ENCODE assay signal across 13 cellular contexts in genomic region chr4:85369703-85370380, GRCh38.
DNase-seq lines count a peak whose midpoint lies in the region; ATAC-seq, FAIRE-seq and TF ChIP-seq lines count a peak whose summit lies in the region.
"Had no signal": no experiment of that assay in that cellular context is flagged by ENCODE, and none has a peak within 500 bp of the region (broad histone marks: within the 10 kb centered on the region; RNA-seq: fewer than 3 reads in every experiment).

No MANE protein-coding gene starts in this region.

- H3K27ac ChIP-seq in BLaER1 (no peak overlapping the region), K562 (ENCODE audit: extremely low read depth, low read depth, low read length) (no peak overlapping the region)
- H3K27ac ChIP-seq: ascending aorta, prostate gland, upper lobe of right lung had no signal

- no peak for TF ChIP-seq POLR2A in K562 (conservative IDR thresholded peaks at IDR 0.05)

- POLR2A ChIA-PET in K562 (lab: Yijun Ruan, JAX), result no interaction called here

- no peak overlapping the region for H3K9ac ChIP-seq in BLaER1
- H3K9ac ChIP-seq in K562 (ENCODE audit: insufficient read depth in 1 of 2, low read depth in 2 of 2, low read length in 2 of 2), result no peak overlapping the region

- DNase-seq in K562 (ENCODE audit: extremely low read depth in 1 of 4, low spot score in 3 of 4) (no peak), SKM-1 (lab: John Stamatoyannopoulos, UW; ENCODE audit: unreplicated experiment) (no peak), NCI-H1694 (lab: John Stamatoyannopoulos, UW) (no peak), Right ventricle myocardium inferior (ENCODE audit: missing footprints) (no peak)
- DNase-seq in activated naive CD4-positive, alpha-beta T cell (lab: John Stamatoyannopoulos, UW), result no peak
- DNase-seq: effector CD4-positive, alpha-beta T cell; upper lobe of right lung had no signal

- peaks cover 27% of the 10 kb centered on the region for H3K4me1 ChIP-seq in BLaER1
- H3K4me1 ChIP-seq in K562 (replicated peaks in 1 of 2; ENCODE audit: control insufficient read depth in 2 of 2, insufficient read depth in 2 of 2, low read length in 2 of 2), result no peaks in the 10 kb centered on the region
- H3K4me1 ChIP-seq: ascending aorta, prostate gland, upper lobe of right lung had no signal

- in situ Hi-C loops in K562 (cut with MboI), result no loop called here

- TF ChIP-seq RAD21 in K562 (CRISPR knock-in tag; conservative IDR thresholded peaks at IDR 0.05 in 1 of 2, IDR thresholded peaks at IDR 0.05 in 1 of 2), result no peak

- 2% methylated on average over 7 of the region's 7 CpGs for WGBS in K562 (ENCODE audit: insufficient coverage, low coverage, missing lambda C conversion rate)

- H3K27me3 ChIP-seq in BLaER1, result no peaks in the 10 kb centered on the region
- H3K27me3 ChIP-seq in K562 (ENCODE audit: control insufficient read depth in 2 of 2, insufficient read depth in 2 of 2, low read length in 2 of 2), result no peaks in the 10 kb centered on the region
- H3K27me3 ChIP-seq: ascending aorta, upper lobe of right lung had no signal

- TF ChIP-seq CTCF in K562 (IDR thresholded peaks at IDR 0.05 in 2 of 3, conservative IDR thresholded peaks at IDR 0.05 in 1 of 3; ENCODE audit: insufficient read depth in 2 of 3, low read depth in 1 of 3, low read length in 3 of 3), result no peak

- CTCF ChIA-PET in K562 (lab: Yijun Ruan, JAX; ENCODE audit: low intra/inter-chr PET ratio), result interaction anchor here (1.0 kb wide), 1 partner anchor 600 kb away, joined by 3 read pairs; no protein-coding TSS in a partner anchor

- peak overlapping the region; percentile 55 for H3K4me2 ChIP-seq in BLaER1
- no peak overlapping the region for H3K4me2 ChIP-seq in K562 (ENCODE audit: insufficient read depth, low read length)

- no peak for FAIRE-seq in K562 (lab: Jason Lieb, UNC)

- no peak overlapping the region for H2AFZ ChIP-seq in K562 (ENCODE audit: low read depth, low read length)

- BruUV-seq in K562 (replicated peaks; lab: Mats Ljungman, UMichigan), result no TSS peak

- H3K79me2 ChIP-seq in K562 (ENCODE audit: control insufficient read depth, insufficient read depth, low read length), result no peaks in the 10 kb centered on the region

- no peak overlapping the region for H3K4me3 ChIP-seq in BLaER1
- H3K4me3 ChIP-seq in K562, result no peak overlapping the region
- H3K4me3 ChIP-seq: ascending aorta, prostate gland, upper lobe of right lung had no signal

- peak; percentile 17 for ATAC-seq in GM19328 (IDR thresholded peaks at IDR 0.05; ENCODE audit: unreplicated experiment)
- peak; percentile 8 for ATAC-seq in HG03159 (IDR thresholded peaks at IDR 0.05; ENCODE audit: unreplicated experiment)
- no peak for ATAC-seq in K562
- ATAC-seq in Right ventricle myocardium inferior, result no peak
- ATAC-seq: activated T-helper 17 cell treated with anti-CD3 and anti-CD28 coated beads, Interleukin-2, amount 50 U/mL, for 72 hours had no signal

- intact Hi-C loops in K562 (cut with micrococcal nuclease) (loop anchor here (1.0 kb wide), 2 partner anchors 223 to 286 kb away; no protein-coding TSS in a partner anchor), Right ventricle myocardium inferior (cut with DNase I) (loop anchor here (2.0 to 10.0 kb wide), 3 partner anchors 223 to 375 kb away; no protein-coding TSS in a partner anchor)

- H4K20me1 ChIP-seq in BLaER1, result no peaks in the 10 kb centered on the region
- H4K20me1 ChIP-seq in K562 (replicated peaks; ENCODE audit: control insufficient read depth, insufficient read depth, low read length), result no peaks in the 10 kb centered on the region

- H3K36me3 ChIP-seq in BLaER1, result no peaks in the 10 kb centered on the region
- no peaks in the 10 kb centered on the region for H3K36me3 ChIP-seq in K562 (ENCODE audit: control insufficient read depth, insufficient read depth, low read length)
- H3K36me3 ChIP-seq: ascending aorta, prostate gland, upper lobe of right lung had no signal

- H3K9me1 ChIP-seq in K562 (ENCODE audit: control insufficient read depth, insufficient read depth, low read length), result no peaks in the 10 kb centered on the region

- no peaks in the 10 kb centered on the region for H3K9me3 ChIP-seq in BLaER1
- H3K9me3 ChIP-seq in K562 (replicated peaks; ENCODE audit: control insufficient read depth, insufficient read depth, low read depth, low read length), result no peaks in the 10 kb centered on the region; the same call in 1 of the 2 replicates
- H3K9me3 ChIP-seq: ascending aorta, prostate gland, upper lobe of right lung had no signal

- no peak for TF ChIP-seq EP300 in K562 (IDR thresholded peaks at IDR 0.05; ENCODE audit: low read length)

TF ChIP-seq in K562, 482 proteins besides CTCF, POLR2A, EP300 and RAD21:
- TF ChIP-seq GABPB1 (CRISPR knock-in tag; IDR thresholded peaks at IDR 0.05), result no peak
- 0 out of 2 replicates have a peak, but pooled peaks have one; percentile 5 for TF ChIP-seq C11orf30 (IDR thresholded peaks at IDR 0.05; ENCODE audit: low read depth)
- peak; percentile 21; the same call in 1 of the 2 replicates for TF ChIP-seq ZNF316 (IDR thresholded peaks at IDR 0.05)
- 0 out of 2 replicates have a peak, but pooled peaks have one; percentile 2 for TF ChIP-seq SPI1 (IDR thresholded peaks at IDR 0.05; ENCODE audit: borderline replicate concordance, low read depth, low read length)
- no peak for TF ChIP-seq CBFB (CRISPR knock-in tag; IDR thresholded peaks at IDR 0.05)
- TF ChIP-seq PRMT5 (CRISPR knock-in tag; IDR thresholded peaks at IDR 0.05), result no peak

Comparison
In these comparisons a context has a peak if more than half of its experiments do, and no peak if none do; other contexts are left out.
1. ATAC-seq: peak in GM19328 (single experiment) and HG03159 (single experiment); none in K562 (single experiment) and Right ventricle myocardium inferior (single experiment).